20 cellular contexts compared by ENCODE assay signal in genomic region chr11:108511851-108512474, GRCh38. TPM values are rescaled to one million over a fixed set of nuclear protein-coding genes. Genes with fewer than 3 reads are reported as not detected.
DNase-seq lines count a peak whose midpoint lies in the region; ATAC-seq, FAIRE-seq and TF ChIP-seq lines count a peak whose summit lies in the region.
"Had no signal": no experiment of that assay in that cellular context is flagged by ENCODE, and none has a peak within 500 bp of the region (broad histone marks: within the 10 kb centered on the region; RNA-seq: fewer than 3 reads in every experiment).

No MANE protein-coding gene starts in this region.

- POLR2A ChIA-PET in BJ (lab: Charles Lee), result no interaction called here

- H3K36me3 Mint-ChIP-seq in glutamatergic neuron (ENCODE audit: unreplicated experiment) (no peaks in the 10 kb centered on the region), natural killer cell (peaks cover 15% of the 10 kb centered on the region)

- H3K27me3 Mint-ChIP-seq in glutamatergic neuron (ENCODE audit: unreplicated experiment), result no peaks in the 10 kb centered on the region
- no peaks in the 10 kb centered on the region for H3K27me3 Mint-ChIP-seq in natural killer cell (ENCODE audit: low read depth in 2 of 2)
- H3K27me3 Mint-ChIP-seq: activated CD4-positive, alpha-beta T cell treated with anti-CD3 and anti-CD28 coated beads, Interleukin-2, amount 10 ng/mL, durations not matched to agents 24 days and 14 days had no signal

- H3K4me3 Mint-ChIP-seq in glutamatergic neuron (ENCODE audit: unreplicated experiment) (no peak overlapping the region), natural killer cell (no peak overlapping the region)
- H3K4me3 Mint-ChIP-seq: activated CD4-positive, alpha-beta T cell treated with anti-CD3 and anti-CD28 coated beads, Interleukin-2, amount 10 ng/mL, durations not matched to agents 24 days and 14 days; activated T-cell treated with anti-CD3 and anti-CD28 coated beads, Interleukin-2, amount 50 U/mL, for 4 hours; mesothelial cell of epicardium had no signal

- peak; percentile 35 for DNase-seq in BJ (ENCODE audit: low read depth)
- peak; percentile 88 for DNase-seq in LHCN-M2 (ENCODE audit: low read depth)
- DNase-seq in epithelial cell of esophagus (ENCODE audit: low read depth), result peak; percentile 94
- DNase-seq in kidney tubule cell (ENCODE audit: low spot score), result peak; percentile 98
- no peak for DNase-seq in glutamatergic neuron
- no peak for DNase-seq in natural killer cell
- no peak for DNase-seq in urothelium cell line (ENCODE audit: low spot score)
- DNase-seq: activated CD4-positive, alpha-beta T cell treated with anti-CD3 and anti-CD28 coated beads, Interleukin-2, amount 10 ng/mL, durations not matched to agents 24 days and 14 days; activated T-cell treated with anti-CD3 and anti-CD28 coated beads, Interleukin-2, amount 50 U/mL, for 4 hours; cortex of kidney; DMS79; NCI-H82; pancreas; stimulated activated CD4-positive, alpha-beta T cell treated with anti-CD3 and anti-CD28 coated beads, Interleukin-12 subunit alpha, Interleukin-12 subunit beta, amount 100 ng/mL, for 4 hours had no signal

- H3K4me1 Mint-ChIP-seq in glutamatergic neuron (ENCODE audit: low read depth, unreplicated experiment), result no peaks in the 10 kb centered on the region
- H3K4me1 Mint-ChIP-seq in natural killer cell, result no peaks in the 10 kb centered on the region
- H3K4me1 Mint-ChIP-seq: activated CD4-positive, alpha-beta T cell treated with anti-CD3 and anti-CD28 coated beads, Interleukin-2, amount 10 ng/mL, durations not matched to agents 24 days and 14 days had no signal

- no peaks in the 10 kb centered on the region for H3K27me3 ChIP-seq in BJ (ENCODE audit: control insufficient read depth, insufficient read depth, low read length)
- H3K27me3 ChIP-seq: BLaER1 treated with 17β-estradiol and CSF1 and Interleukin-3, amounts not matched to agents 10 nM and 100 nM; pancreas had no signal

- H3K36me3 ChIP-seq in BJ (ENCODE audit: control insufficient read depth, insufficient read depth, low read length), result no peaks in the 10 kb centered on the region
- H3K36me3 ChIP-seq: BLaER1 treated with 17β-estradiol and CSF1 and Interleukin-3, amounts not matched to agents 10 nM and 100 nM had no signal

- ATAC-seq in natural killer cell (no peak), GM18520 (IDR thresholded peaks at IDR 0.05; ENCODE audit: unreplicated experiment) (no peak)
- ATAC-seq: activated T-cell treated with anti-CD3 and anti-CD28 coated beads, Interleukin-2, amount 50 U/mL, for 4 hours; pancreas; Right ventricle myocardium inferior had no signal

- no peak overlapping the region for H3K4me3 ChIP-seq in BJ (ENCODE audit: low read depth, low read length)
- no peak overlapping the region for H3K4me3 ChIP-seq in epithelial cell of esophagus (ENCODE audit: low read length)
- H3K4me3 ChIP-seq: BLaER1 treated with 17β-estradiol and CSF1 and Interleukin-3, amounts not matched to agents 10 nM and 100 nM; pancreas had no signal

- intact Hi-C loops in natural killer cell (cut with micrococcal nuclease), result no loop called here

- CTCF ChIA-PET in BJ (lab: Yijun Ruan, JAX), result interaction anchor here (0.6 kb wide), 1 partner anchor 375 kb away, joined by 3 read pairs; no protein-coding TSS in a partner anchor

- FAIRE-seq in urothelium cell line (lab: Jason Lieb, UNC), result no peak
- FAIRE-seq: frontal cortex, GM12891, pancreas had no signal

- TF ChIP-seq CTCF in BJ (IDR thresholded peaks at IDR 0.05; ENCODE audit: insufficient read depth, low read depth, low read length) (no peak), epithelial cell of esophagus (IDR thresholded peaks at IDR 0.05; ENCODE audit: insufficient read depth, low read depth, low read length, missing control alignments) (no peak), glutamatergic neuron (IDR thresholded peaks at IDR 0.05; ENCODE audit: partially characterized antibody, unreplicated experiment) (no peak), natural killer cell (IDR thresholded peaks at IDR 0.05) (no peak)

- no peaks in the 10 kb centered on the region for H3K9me3 Mint-ChIP-seq in glutamatergic neuron (ENCODE audit: unreplicated experiment)
- H3K9me3 Mint-ChIP-seq in natural killer cell, result no peaks in the 10 kb centered on the region
- H3K9me3 Mint-ChIP-seq: activated CD4-positive, alpha-beta T cell treated with anti-CD3 and anti-CD28 coated beads, Interleukin-2, amount 10 ng/mL, durations not matched to agents 24 days and 14 days; activated T-cell treated with anti-CD3 and anti-CD28 coated beads, Interleukin-2, amount 50 U/mL, for 4 hours had no signal

- H3K27ac Mint-ChIP-seq in glutamatergic neuron (ENCODE audit: unreplicated experiment) (no peak overlapping the region), natural killer cell (no peak overlapping the region)
- H3K27ac Mint-ChIP-seq: activated CD4-positive, alpha-beta T cell treated with anti-CD3 and anti-CD28 coated beads, Interleukin-2, amount 10 ng/mL, durations not matched to agents 24 days and 14 days; mesothelial cell of epicardium had no signal

RNA-seq across cellular contexts. Expression of gene POGLUT3, which starts 13.8 kb away (rescaled TPM):
- polyA plus RNA-seq in BJ (2011; rRNA removed), result 20.8 and 34.1 TPM in 2 replicates
- polyA minus RNA-seq in BJ (2011; rRNA and poly(A)+ RNA removed), result 10.3 and 12.3 TPM in 2 replicates
- total RNA-seq in LHCN-M2 (2014; rRNA removed) (83.2 and 86.9 TPM in 2 replicates), glutamatergic neuron (ENCODE audit: unreplicated experiment) (2.4 TPM), natural killer cell (10 to 100 TPM in 2 of 3 donors, 1 to 10 TPM in 1; 9.1 to 12.8 (median 10.8) TPM)
- 27.6 TPM for polyA plus RNA-seq in LHCN-M2 (2012)

RNA-seq across cellular contexts. Expression of gene C11orf65, which starts 44.6 kb away (rescaled TPM):
- 0.18 and 0.54 TPM in 2 replicates for polyA plus RNA-seq in BJ (2011; rRNA removed)
- not detected in 2 replicates for polyA minus RNA-seq in BJ (2011; rRNA and poly(A)+ RNA removed)
- total RNA-seq in LHCN-M2 (2014; rRNA removed), result 0.83 and 1.3 TPM in 2 replicates
- polyA plus RNA-seq in LHCN-M2 (2012), result 0.68 TPM
- 0.54 TPM for total RNA-seq in glutamatergic neuron (ENCODE audit: unreplicated experiment)
- total RNA-seq in natural killer cell, result under 1 TPM; 0.14 to 0.68 (median 0.45) TPM

Comparison
In these comparisons a context has a peak if more than half of its experiments do, and no peak if none do; other contexts are left out.
1. DNase-seq: peak in BJ (single experiment), LHCN-M2 (single experiment), epithelial cell of esophagus (single experiment) and kidney tubule cell (single experiment); none in glutamatergic neuron (single experiment), natural killer cell (single experiment) and urothelium cell line (single experiment).